In genomic region chr14:61102549-61103466, GRCh38 we compare ENCODE assay signal across 1 cellular context.
TF ChIP-seq lines count a peak whose summit lies in the region.

No MANE protein-coding gene starts in this region.

TF ChIP-seq in K562, 482 proteins besides CTCF, POLR2A, EP300 and RAD21 (continued from another document and continues in another):
- TF ChIP-seq PRDM10 (IDR thresholded peaks at IDR 0.05; ENCODE audit: partially characterized antibody) (no peak), DMBX1 (CRISPR knock-in tag; IDR thresholded peaks at IDR 0.05; ENCODE audit: borderline replicate concordance) (peak; percentile 44; the same call in 1 of the 2 replicates), PATZ1 (CRISPR knock-in tag; IDR thresholded peaks at IDR 0.05; ENCODE audit: borderline replicate concordance) (no peak), ZSCAN32 (CRISPR knock-in tag; IDR thresholded peaks at IDR 0.05) (no peak), PKNOX1 (IDR thresholded peaks at IDR 0.05) (peak; percentile 50; the same call in 1 of the 2 replicates), MAZ (CRISPR knock-in tag; conservative IDR thresholded peaks at IDR 0.05 in 1 of 2, IDR thresholded peaks at IDR 0.05 in 1 of 2) (no peak), MGA (IDR thresholded peaks at IDR 0.05) (0 out of 2 replicates have a peak, but pooled peaks have one; percentile 14), ZNF668 (CRISPR knock-in tag; IDR thresholded peaks at IDR 0.05) (no peak), SMC3 (conservative IDR thresholded peaks at IDR 0.05; ENCODE audit: insufficient read depth, low read depth, low read length) (no peak), EWSR1 (IDR thresholded peaks at IDR 0.05; ENCODE audit: borderline replicate concordance, low read depth, partially characterized antibody) (no peak), ELK1 (CRISPR knock-in tag; IDR thresholded peaks at IDR 0.05) (no peak), CHD4 (IDR thresholded peaks at IDR 0.05; ENCODE audit: insufficient read depth, insufficient replicate concordance, low read depth, low read length, poor library complexity, severe bottlenecking) (no peak), SMAD2 (IDR thresholded peaks at IDR 0.05; ENCODE audit: low read depth, low read length) (no peak), NR2F6 (CRISPR knock-in tag; IDR thresholded peaks at IDR 0.05) (no peak), NFRKB (IDR thresholded peaks at IDR 0.05; ENCODE audit: low read depth) (0 out of 2 replicates have a peak, but pooled peaks have one; percentile 23), ZNF347 (CRISPR knock-in tag; IDR thresholded peaks at IDR 0.05; ENCODE audit: low read depth) (no peak), TBP (optimal IDR thresholded peaks at IDR 0.05; ENCODE audit: low read depth, low read length) (no peak), PHB (CRISPR knock-in tag; IDR thresholded peaks at IDR 0.05) (no peak), ZC3H4 (CRISPR knock-in tag; IDR thresholded peaks at IDR 0.05; ENCODE audit: borderline replicate concordance) (no peak), MAFG (tag; conservative IDR thresholded peaks at IDR 0.05) (no peak), ZKSCAN1 (IDR thresholded peaks at IDR 0.05; ENCODE audit: low read depth, low read length) (no peak), HOMEZ (CRISPR knock-in tag; IDR thresholded peaks at IDR 0.05) (no peak), OTX1 (CRISPR knock-in tag; IDR thresholded peaks at IDR 0.05) (no peak), ZBTB11 (CRISPR knock-in tag; IDR thresholded peaks at IDR 0.05) (0 out of 6 replicates have a peak, but pooled peaks of 1 of the 3 experiments have one; percentile 26), NBN (IDR thresholded peaks at IDR 0.05; ENCODE audit: low read depth) (no peak), ZNF561 (CRISPR knock-in tag; conservative IDR thresholded peaks at IDR 0.05) (no peak), ZBTB8A (IDR thresholded peaks at IDR 0.05; ENCODE audit: partially characterized antibody) (no peak), LARP7 (IDR thresholded peaks at IDR 0.05) (no peak)
